In the genomic region with DNA sequence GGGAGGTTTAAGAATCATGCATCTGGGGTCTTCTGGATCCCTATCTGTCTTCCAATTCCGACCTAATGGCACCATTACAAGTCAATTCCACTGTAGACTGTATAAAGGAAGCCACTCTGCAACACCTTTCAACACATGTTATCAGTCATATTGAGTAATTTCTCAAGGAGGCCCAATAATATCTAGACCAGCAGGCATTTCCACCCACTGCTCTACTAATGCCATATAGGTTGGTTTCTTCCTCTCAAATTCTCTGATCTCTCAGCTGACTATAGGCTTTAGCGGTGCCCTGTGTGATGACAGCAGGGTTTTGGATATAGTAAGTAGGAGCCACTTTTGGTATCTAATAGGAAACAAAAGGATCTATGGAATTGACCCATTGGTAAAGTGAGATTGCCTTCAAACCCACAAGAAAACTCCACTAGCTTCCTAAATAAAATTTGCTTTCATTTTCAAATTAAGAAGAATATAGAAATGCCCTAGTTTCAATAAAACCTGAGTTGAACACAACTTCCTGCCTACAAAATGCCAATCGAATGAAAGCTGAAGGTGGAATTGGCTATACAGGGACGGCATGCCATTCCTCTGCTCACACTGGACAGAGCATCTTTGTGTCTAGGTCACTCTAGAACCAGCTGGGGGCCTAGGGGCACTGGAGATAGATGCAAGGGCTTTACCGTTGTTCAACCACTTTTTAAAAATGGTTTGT, we compare ENCODE assay signal across 11 cellular contexts. TPM values are rescaled to one million over a fixed set of nuclear protein-coding genes. Genes with fewer than 3 reads are reported as not detected.
DNase-seq lines count a peak whose midpoint lies in the region; ATAC-seq and TF ChIP-seq lines count a peak whose summit lies in the region.
"Had no signal": no experiment of that assay in that cellular context is flagged by ENCODE, and none has a peak within 500 bp of the region (broad histone marks: within the 10 kb centered on the region; RNA-seq: fewer than 3 reads in every experiment).

No MANE protein-coding gene starts in this region.

- H3K4me3 ChIP-seq in ascending aorta, result no peak overlapping the region
- no peak overlapping the region for H3K4me3 ChIP-seq in muscle layer of duodenum (ENCODE audit: low read depth in 1 of 2, low read length in 2 of 2)

- intact Hi-C loops in ascending aorta (cut with DNase I), result no loop called here

- in situ Hi-C loops in KBM-7 (cut with MboI; ENCODE audit: low pct_unique_long_range_greater_than_20kb, low sequenced_read_pairs), result no loop called here

- no peak for ATAC-seq in foreskin keratinocyte

- H3K4me1 ChIP-seq in ascending aorta, result peaks cover 0 to 3% of the 10 kb centered on the region in 2 donors
- H3K4me1 ChIP-seq in muscle layer of duodenum (ENCODE audit: control insufficient read depth in 1 of 2, insufficient read depth in 2 of 2, low read length in 2 of 2), result peaks cover 0 to 14% of the 10 kb centered on the region in 2 donors
- H3K4me1 ChIP-seq in foreskin keratinocyte, result no peaks in the 10 kb centered on the region

- H3K9me3 ChIP-seq in ascending aorta (no peaks in the 10 kb centered on the region), muscle layer of duodenum (ENCODE audit: control insufficient read depth in 1 of 2, low read length in 2 of 2) (no peaks in the 10 kb centered on the region)

- H3K36me3 ChIP-seq in ascending aorta (no peaks in the 10 kb centered on the region), muscle layer of duodenum (ENCODE audit: control insufficient read depth in 1 of 2, insufficient read depth in 2 of 2, low read length in 2 of 2) (no peaks in the 10 kb centered on the region)

- H3K27me3 ChIP-seq in ascending aorta, result no peaks in the 10 kb centered on the region
- H3K27me3 ChIP-seq in muscle layer of duodenum (ENCODE audit: low read depth, low read length), result no peaks in the 10 kb centered on the region
- H3K27me3 ChIP-seq in foreskin keratinocyte, result no peaks in the 10 kb centered on the region

- TF ChIP-seq CTCF in ascending aorta (IDR thresholded peaks at IDR 0.05) (no peak), foreskin keratinocyte (conservative IDR thresholded peaks at IDR 0.05) (no peak)

- peak; percentile 36 for DNase-seq in stimulated activated CD4-positive, alpha-beta T cell treated with anti-CD3 and anti-CD28 coated beads, Interleukin-1b, Interleukin-23, amount 100 ng/mL, for 48 hours
- no peak for DNase-seq in stimulated activated CD4-positive, alpha-beta T cell treated with anti-CD3 and anti-CD28 coated beads, Interleukin-4, amount 100 ng/mL, for 1 hour
- DNase-seq in ascending aorta (ENCODE audit: low spot score in 2 of 2) (no peak), KBM-7 (no peak), foreskin keratinocyte (no peak), inferior parietal cortex (ENCODE audit: extremely low spot score) (no peak), GM03348 (ENCODE audit: low spot score) (no peak)
- DNase-seq: activated effector memory CD4-positive, alpha-beta T cell treated with Interleukin-2 at 50 U/mL for 16 hours; MV-4-11; SHP77 had no signal

- H3K27ac ChIP-seq in ascending aorta (peak overlapping the region; percentile 10 to 28), muscle layer of duodenum (ENCODE audit: low read length) (peak overlapping the region; percentile 90), foreskin keratinocyte (no peak overlapping the region)

RNA-seq across cellular contexts. Expression of gene ITM2B, which starts 12.3 kb away (rescaled TPM):
- total RNA-seq in ascending aorta, result 345 TPM
- total RNA-seq in foreskin keratinocyte, result 211 and 221 TPM in 2 replicates
- polyA plus RNA-seq in foreskin keratinocyte, result 252 and 272 TPM in 2 replicates
